ENCODE assay signal across 10 cellular contexts in the genomic region with DNA sequence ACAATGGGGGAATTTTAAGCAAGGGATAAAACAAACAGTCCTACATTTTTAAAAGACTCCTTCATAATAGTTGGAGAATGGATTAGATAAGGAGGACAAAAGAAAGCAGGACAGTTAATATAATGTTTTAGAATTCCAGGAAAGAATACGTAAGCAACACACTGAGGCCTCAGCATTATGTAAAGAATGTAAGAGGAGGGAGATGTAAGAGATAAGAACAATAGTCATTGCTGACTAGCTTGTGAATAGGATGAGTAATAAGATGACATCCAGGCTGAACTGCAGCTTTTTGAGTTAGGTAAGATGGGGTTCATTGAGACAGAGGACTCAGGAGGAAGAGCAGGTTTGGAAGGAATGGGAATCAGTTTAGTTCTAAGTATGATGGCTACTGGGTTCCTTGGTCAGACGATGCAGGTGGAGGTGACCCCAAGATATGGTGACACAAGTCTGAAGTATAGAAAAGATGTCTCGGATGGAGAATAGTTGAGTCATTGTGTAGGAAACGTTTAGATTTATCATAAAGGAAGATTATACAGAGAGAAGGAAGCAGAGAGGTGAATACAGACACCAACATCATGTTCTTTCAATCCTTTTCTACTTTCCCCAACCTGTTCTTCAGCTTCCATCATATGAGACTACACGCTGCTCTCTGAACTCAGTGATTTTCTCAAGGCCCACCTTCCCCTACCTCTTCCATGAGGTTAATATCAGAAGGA.
DNase-seq lines count a peak whose midpoint lies in the region; ATAC-seq and TF ChIP-seq lines count a peak whose summit lies in the region.
"Had no signal": no experiment of that assay in that cellular context is flagged by ENCODE, and none has a peak within 500 bp of the region (broad histone marks: within the 10 kb centered on the region; RNA-seq: fewer than 3 reads in every experiment).

No MANE protein-coding gene starts in this region.

- H3K9me3 ChIP-seq in IMR-90 (ENCODE audit: control insufficient read depth, insufficient read depth, low read length) (no peaks in the 10 kb centered on the region), mammary epithelial cell (replicated peaks; ENCODE audit: insufficient read depth, low read length) (no peaks in the 10 kb centered on the region)

- H3K4me1 ChIP-seq in IMR-90 (ENCODE audit: control insufficient read depth, insufficient read depth, low read length) (peaks cover 7% of the 10 kb centered on the region; the same call in 1 of the 2 replicates), mammary epithelial cell (ENCODE audit: insufficient read depth, low read length) (peaks cover 15% of the 10 kb centered on the region)

- no peak for TF ChIP-seq RAD21 in IMR-90 (IDR thresholded peaks at IDR 0.05; ENCODE audit: low read length)

- peak overlapping the region in 1 of 2 experiments; percentile 69; a peak in 2 of 4 replicates for H4K8ac ChIP-seq in IMR-90 (ENCODE audit: low read depth in 2 of 2, low read length in 2 of 2)

- H4K20me1 ChIP-seq in IMR-90 (ENCODE audit: insufficient read depth, low read length) = no peaks in the 10 kb centered on the region
- no peaks in the 10 kb centered on the region for H4K20me1 ChIP-seq in mammary epithelial cell (ENCODE audit: insufficient read depth, low read length)

- H2AFZ ChIP-seq in IMR-90 (replicated peaks; ENCODE audit: low read length, poor library complexity) = no peak overlapping the region
- peak overlapping the region; percentile 54 for H2AFZ ChIP-seq in mammary epithelial cell (ENCODE audit: low read depth, low read length)

- H3K4ac ChIP-seq in IMR-90 (ENCODE audit: low read depth, low read length) = peak overlapping the region; percentile 84

- H2BK120ac ChIP-seq in IMR-90 (ENCODE audit: low read depth, low read length) = peak overlapping the region; percentile 35

- H3K18ac ChIP-seq in IMR-90 (ENCODE audit: low read depth, low read length) = peak overlapping the region; percentile 74; the same call in 1 of the 2 replicates

- H3K27me3 ChIP-seq in IMR-90 (ENCODE audit: control insufficient read depth, insufficient read depth, low read length) = no peaks in the 10 kb centered on the region
- H3K27me3 ChIP-seq in mammary epithelial cell (ENCODE audit: insufficient read depth, low read length) = no peaks in the 10 kb centered on the region

- CTCF ChIA-PET in IMR-90 (lab: Yijun Ruan, JAX) = no interaction called here
- CTCF ChIA-PET in mammary epithelial cell (lab: Charles Lee; ENCODE audit: low non-redundant PET) = no interaction called here

- intact Hi-C loops in IMR-90 (cut with micrococcal nuclease) = no loop called here
- intact Hi-C loops in mammary epithelial cell (cut with micrococcal nuclease) = no loop called here

- 50% methylated on average over 2 of the region's 5 CpGs; no CpG with 5 or more reads in 1 of the 2 experiments for WGBS in IMR-90 (ENCODE audit: extremely low coverage in 2 of 2, insufficient read length in 1 of 2), 2 experiments
- 59% methylated on average over 5 of the region's 5 CpGs for WGBS in mammary epithelial cell (ENCODE audit: low coverage, missing lambda C conversion rate)

- H3K9me1 ChIP-seq in IMR-90 (ENCODE audit: insufficient read depth, low read length) = no peaks in the 10 kb centered on the region; the same call in 1 of the 2 replicates

- H3K9ac ChIP-seq in IMR-90 (ENCODE audit: low read depth, low read length) (no peak overlapping the region), mammary epithelial cell (ENCODE audit: insufficient read depth, low read length) (no peak overlapping the region)

- H3K36me3 ChIP-seq in IMR-90 (ENCODE audit: control insufficient read depth, insufficient read depth, low read length) (no peaks in the 10 kb centered on the region), mammary epithelial cell (ENCODE audit: insufficient read depth, low read length) (no peaks in the 10 kb centered on the region)

- no peak overlapping the region; the same call in 1 of the 2 replicates for H3K23ac ChIP-seq in IMR-90 (ENCODE audit: low read depth, low read length)

- BruUV-seq in IMR-90 (replicated peaks; lab: Mats Ljungman, UMichigan) (no TSS peak), mammary epithelial cell (replicated peaks; lab: Mats Ljungman, UMichigan) (no TSS peak)

- no peak overlapping the region for H3K56ac ChIP-seq in IMR-90 (ENCODE audit: extremely low read depth, insufficient read depth, low read length)

- peak overlapping the region; percentile 85; the same call in 1 of the 2 replicates for H3K4me2 ChIP-seq in IMR-90 (ENCODE audit: low read depth, low read length)
- peak overlapping the region; percentile 45 for H3K4me2 ChIP-seq in mammary epithelial cell (ENCODE audit: insufficient read depth, low read depth, low read length)

- TF ChIP-seq CTCF in AG09319 (IDR thresholded peaks at IDR 0.05; ENCODE audit: low read depth, low read length) (no peak), IMR-90 (conservative IDR thresholded peaks at IDR 0.05; ENCODE audit: low read depth, low read length) (no peak), mammary epithelial cell (conservative IDR thresholded peaks at IDR 0.05 in 1 of 2, IDR thresholded peaks at IDR 0.05 in 1 of 2; ENCODE audit: extremely low read depth in 1 of 2, insufficient read depth in 1 of 2, low read depth in 1 of 2, low read length in 2 of 2) (no peak)

- H3K4me3 ChIP-seq in IMR-90 (ENCODE audit: insufficient read depth, low read depth, low read length) = no peak overlapping the region; the same call in 1 of the 2 replicates
- H3K4me3 ChIP-seq in mammary epithelial cell (replicated peaks in 1 of 3; ENCODE audit: insufficient read depth in 1 of 3, low read depth in 2 of 3, low read length in 3 of 3) = no peak overlapping the region

- H3K79me2 ChIP-seq in mammary epithelial cell (ENCODE audit: insufficient read depth, low read length) = no peaks in the 10 kb centered on the region

- H2BK15ac ChIP-seq in IMR-90 (ENCODE audit: low read depth, low read length) = peak overlapping the region; percentile 25; the same call in 2 of the 3 replicates

- peak overlapping the region; percentile 36; the same call in 1 of the 2 replicates for H4K5ac ChIP-seq in IMR-90 (ENCODE audit: low read depth, low read length)

- dilution Hi-C loops in IMR-90 (cut with HindIII; ENCODE audit: low sequenced_read_pairs, unreplicated experiment) (no loop called here), mammary epithelial cell (cut with HindIII; ENCODE audit: low sequenced_read_pairs) (no loop called here)

- POLR2A ChIA-PET in IMR-90 (lab: Charles Lee; ENCODE audit: unreplicated experiment) = no interaction called here

- in situ Hi-C loops in IMR-90 (cut with MboI; ENCODE audit: low sequenced_read_pairs) = no loop called here
- in situ Hi-C loops in mammary epithelial cell (cut with MboI; ENCODE audit: low sequenced_read_pairs in 2 of 2) = no loop called here

- no peak overlapping the region for H2AK9ac ChIP-seq in IMR-90 (replicated peaks; ENCODE audit: low read depth, low read length, poor library complexity)

- H2BK5ac ChIP-seq in IMR-90 (ENCODE audit: low read depth, low read length, poor library complexity, severe bottlenecking) = peak overlapping the region; percentile 85

- 0 out of 2 replicates have a peak overlapping the region, but pooled peaks have one; percentile 11 for H4K91ac ChIP-seq in IMR-90 (ENCODE audit: insufficient read depth, low read depth, low read length)

- peak overlapping the region; percentile 62; the same call in 1 of the 2 replicates for H3K14ac ChIP-seq in IMR-90 (replicated peaks; ENCODE audit: low read depth, low read length)

- TF ChIP-seq POLR2A in IMR-90 (IDR thresholded peaks at IDR 0.05; ENCODE audit: low read depth, low read length) = no peak

- peak; percentile 38 for DNase-seq in AG09319 (ENCODE audit: extremely low read depth, low read depth)
- DNase-seq in IMR-90 = peak; percentile 94
- peak; percentile 89 for DNase-seq in mammary epithelial cell
- DNase-seq in kidney tubule cell (ENCODE audit: low spot score) = peak; percentile 42
- DNase-seq in activated CD4-positive, alpha-beta T cell treated with anti-CD3 and anti-CD28 coated beads for 48 hours = no peak
- DNase-seq in stimulated activated CD4-positive, alpha-beta T cell treated with anti-CD3 and anti-CD28 coated beads, Interleukin-4, amount 100 ng/mL, for 4 hours = no peak
- DNase-seq in mesenteric fat pad (ENCODE audit: low spot score) = no peak
- DNase-seq in activated naive CD4-positive, alpha-beta T cell treated with anti-CD3 and anti-CD28 coated beads, Interleukin-2, amount 50 U/mL, for 16 hours = no peak
- DNase-seq: posterior cingulate gyrus; stimulated activated CD4-positive, alpha-beta T cell treated with anti-CD3 and anti-CD28 coated beads, Interleukin-4, amount 100 ng/mL, for 1 hour had no signal

- ATAC-seq in IMR-90 (ENCODE audit: low read depth) = peak; percentile 79

- H2AK5ac ChIP-seq in IMR-90 (ENCODE audit: low read depth, low read length) = peak overlapping the region; percentile 80

- H2BK20ac ChIP-seq in IMR-90 (ENCODE audit: low read depth, low read length) = peak overlapping the region; percentile 47; the same call in 1 of the 2 replicates

- H3K27ac ChIP-seq in IMR-90 (ENCODE audit: insufficient read depth, low read length) (peak overlapping the region; percentile 53; the same call in 1 of the 2 replicates), mammary epithelial cell (ENCODE audit: insufficient read depth, low read depth, low read length) (peak overlapping the region; percentile 66)

- no peaks in the 10 kb centered on the region for H3K79me1 ChIP-seq in IMR-90 (ENCODE audit: low read depth in 1 of 2, low read length in 2 of 2)

TF ChIP-seq in IMR-90, 13 proteins besides CTCF, POLR2A, EP300 and RAD21:
- peak; percentile 65 for TF ChIP-seq CEBPB (IDR thresholded peaks at IDR 0.05; ENCODE audit: low read depth, low read length)
- 0 out of 2 replicates have a peak, but pooled peaks have one; percentile 39 for TF ChIP-seq BHLHE40 (IDR thresholded peaks at IDR 0.05; ENCODE audit: low read depth, low read length)
- no peak for TF ChIP-seq SMC3 (IDR thresholded peaks at IDR 0.05; ENCODE audit: low read depth, low read length)
- peak; percentile 64; the same call in 1 of the 2 replicates for TF ChIP-seq MAFK (IDR thresholded peaks at IDR 0.05; ENCODE audit: low read depth, low read length)
- TF ChIP-seq RCOR1 (IDR thresholded peaks at IDR 0.05; ENCODE audit: insufficient replicate concordance, low read length) = peak; percentile 60
- peak; percentile 77 for TF ChIP-seq FOS (IDR thresholded peaks at IDR 0.05; ENCODE audit: low read depth, low read length)
- TF ChIP-seq MXI1 (IDR thresholded peaks at IDR 0.05; ENCODE audit: borderline replicate concordance, low read depth, low read length) = no peak
- TF ChIP-seq RFX5 (IDR thresholded peaks at IDR 0.05; ENCODE audit: low read depth, low read length) = no peak

Comparison
In these comparisons a context has a peak if more than half of its experiments do, and no peak if none do; other contexts are left out.
1. DNase-seq: peak in AG09319 (single experiment), IMR-90 (single experiment), mammary epithelial cell (single experiment) and kidney tubule cell (single experiment); none in activated CD4-positive, alpha-beta T cell treated with anti-CD3 and anti-CD28 coated beads for 48 hours (single experiment), stimulated activated CD4-positive, alpha-beta T cell treated with anti-CD3 and anti-CD28 coated beads, Interleukin-4, amount 100 ng/mL, for 4 hours (0 of 2), mesenteric fat pad (single experiment) and activated naive CD4-positive, alpha-beta T cell treated with anti-CD3 and anti-CD28 coated beads, Interleukin-2, amount 50 U/mL, for 16 hours (single experiment).